Comparison of ENCODE assay signal across 25 cellular contexts in genomic region chr2:136557203-136557602, GRCh38.
DNase-seq lines count a peak whose midpoint lies in the region; ATAC-seq, FAIRE-seq and TF ChIP-seq lines count a peak whose summit lies in the region.
"Had no signal": no experiment of that assay in that cellular context is flagged by ENCODE, and none has a peak within 500 bp of the region (broad histone marks: within the 10 kb centered on the region; RNA-seq: fewer than 3 reads in every experiment).

No MANE protein-coding gene starts in this region.

- H3K36me3 Mint-ChIP-seq in stimulated activated memory B cell treated with anti-CD40 and anti-IgM and Interleukin-4, amounts not matched to agents 10 μg/mL and 1 μg/mL and 100 μg/mL, for 72 hours, result no peaks in the 10 kb centered on the region
- H3K36me3 Mint-ChIP-seq: CD14-positive monocyte; CD4-positive, alpha-beta memory T cell; CD4-positive, CD25-positive, alpha-beta regulatory T cell; CD8-positive, alpha-beta memory T cell had no signal

- POLR2A ChIA-PET in HepG2 (lab: Yijun Ruan, JAX), result no interaction called here

- H3K36me3 ChIP-seq in HepG2 (replicated peaks in 1 of 2; ENCODE audit: control insufficient read depth in 1 of 2, insufficient read depth in 2 of 2, low read length in 2 of 2) (no peaks in the 10 kb centered on the region), right lobe of liver (no peaks in the 10 kb centered on the region), MM.1S (replicated peaks; ENCODE audit: insufficient read depth, low read length) (no peaks in the 10 kb centered on the region)
- H3K36me3 ChIP-seq: BE2C, BLaER1 had no signal

- H3K27me3 Mint-ChIP-seq in stimulated activated memory B cell treated with anti-CD40 and anti-IgM and Interleukin-4, amounts not matched to agents 10 μg/mL and 1 μg/mL and 100 μg/mL, for 72 hours, result peaks cover 29% of the 10 kb centered on the region

- H3K79me2 ChIP-seq in HepG2 (ENCODE audit: insufficient read depth, low read length), result no peaks in the 10 kb centered on the region
- no peaks in the 10 kb centered on the region for H3K79me2 ChIP-seq in MM.1S (ENCODE audit: low read length)

- no peak for TF ChIP-seq CTCF in HepG2 (CRISPR knock-in tag; IDR thresholded peaks at IDR 0.05)
- TF ChIP-seq CTCF in right lobe of liver (IDR thresholded peaks at IDR 0.05), result no peak
- no peak for TF ChIP-seq CTCF in MM.1S (IDR thresholded peaks at IDR 0.05; ENCODE audit: low read length)

- no peaks in the 10 kb centered on the region for H3K9me2 ChIP-seq in MM.1S (replicated peaks; ENCODE audit: insufficient read depth, low read length)

- no peaks in the 10 kb centered on the region for H3K9me3 Mint-ChIP-seq in stimulated activated memory B cell treated with anti-CD40 and anti-IgM and Interleukin-4, amounts not matched to agents 10 μg/mL and 1 μg/mL and 100 μg/mL, for 72 hours
- H3K9me3 Mint-ChIP-seq: CD14-positive monocyte; CD8-positive, alpha-beta memory T cell had no signal

- TF ChIP-seq EP300 in HepG2 (IDR thresholded peaks at IDR 0.05; ENCODE audit: low read depth in 2 of 2, low read length in 2 of 2), result no peak
- no peak for TF ChIP-seq EP300 in HepG2 (CRISPR knock-in tag; IDR thresholded peaks at IDR 0.05; ENCODE audit: borderline replicate concordance)

- no peak overlapping the region for H2AFZ ChIP-seq in HepG2 (ENCODE audit: low read length)
- H2AFZ ChIP-seq in MM.1S (ENCODE audit: low read length), result no peak overlapping the region

- intact Hi-C loops in HepG2 (cut with micrococcal nuclease; ENCODE audit: unreplicated experiment) (no loop called here), right lobe of liver (cut with DNase I) (no loop called here)

- H3K4me3 ChIP-seq in HepG2 (replicated peaks in 1 of 3; ENCODE audit: insufficient read depth in 1 of 3, low read depth in 2 of 3, low read length in 3 of 3) (no peak overlapping the region), right lobe of liver (no peak overlapping the region), MM.1S (ENCODE audit: low read length) (no peak overlapping the region)
- H3K4me3 ChIP-seq: BLaER1, GM12878 had no signal

- H3F3A ChIP-seq in MM.1S (ENCODE audit: insufficient read depth, low read length), result no peaks in the 10 kb centered on the region

- ATAC-seq in HepG2 (no peak), right lobe of liver (no peak), HG03135 (IDR thresholded peaks at IDR 0.05; ENCODE audit: unreplicated experiment) (no peak)
- ATAC-seq in stimulated activated memory B cell treated with anti-CD40 and anti-IgM and Interleukin-4, amounts not matched to agents 10 μg/mL and 1 μg/mL and 100 μg/mL, for 72 hours, result no peak
- ATAC-seq: GM12878 had no signal

- DNase-seq in HepG2 (ENCODE audit: low spot score) (no peak), right lobe of liver (no peak), MM.1S (peak; percentile 46)
- DNase-seq: ACHN; BE2C; C1 segment of cervical spinal cord; CD4-positive, alpha-beta memory T cell; CD4-positive, CD25-positive, alpha-beta regulatory T cell; CD8-positive, alpha-beta memory T cell; COR-L47; DMS 273 treated with DMSO at 0.1 percent for 48 hours; DMS153; DMS53; DMS79; DND-41; EL; GDM1 had no signal

- CTCF ChIA-PET in HepG2 (lab: Yijun Ruan, JAX; ENCODE audit: low intra/inter-chr PET ratio, low total read pairs), result no interaction called here

- in situ Hi-C loops in HepG2 (cut with HindIII; ENCODE audit: extremely low pct_ligation_motif_present, low pct_unique_long_range_greater_than_20kb), result no loop called here

- no TSS peak for BruUV-seq in HepG2 (replicated peaks; lab: Mats Ljungman, UMichigan)

- H3K4me3 Mint-ChIP-seq in stimulated activated memory B cell treated with anti-CD40 and anti-IgM and Interleukin-4, amounts not matched to agents 10 μg/mL and 1 μg/mL and 100 μg/mL, for 72 hours, result no peak overlapping the region
- H3K4me3 Mint-ChIP-seq: CD14-positive monocyte; CD4-positive, alpha-beta memory T cell; CD4-positive, CD25-positive, alpha-beta regulatory T cell; CD8-positive, alpha-beta memory T cell had no signal

- no peak overlapping the region for H3K4me2 ChIP-seq in HepG2 (ENCODE audit: low read depth, low read length)
- no peak overlapping the region for H3K4me2 ChIP-seq in MM.1S (ENCODE audit: low read depth, low read length)
- H3K4me2 ChIP-seq: BLaER1 had no signal

- no peak for FAIRE-seq in HepG2 (lab: Jason Lieb, UNC)
- FAIRE-seq: GM12878, GM12892, GM18507 had no signal

- no peak for TF ChIP-seq RAD21 in HepG2 (CRISPR knock-in tag; IDR thresholded peaks at IDR 0.05)

- TF ChIP-seq POLR2A in HepG2 (IDR thresholded peaks at IDR 0.05; ENCODE audit: insufficient read depth in 1 of 2, low read depth in 2 of 2, low read length in 2 of 2) (no peak), right lobe of liver (IDR thresholded peaks at IDR 0.05) (no peak)

- WGBS in HepG2 (ENCODE audit: low lambda C conversion rate), result 3% methylated on average over 1 of the region's 1 CpG
- WGBS in right lobe of liver (ENCODE audit: insufficient coverage, low coverage, low lambda C conversion rate, missing lambda C conversion rate), result 29% methylated on average over 1 of the region's 1 CpG

- H3K27ac ChIP-seq in HepG2 (ENCODE audit: extremely low read length, insufficient read depth, low read length) (no peak overlapping the region), right lobe of liver (no peak overlapping the region), MM.1S (ENCODE audit: low read length) (no peak overlapping the region)
- H3K27ac ChIP-seq: 22Rv1, BLaER1 had no signal

- no peaks in the 10 kb centered on the region for H3K4me1 Mint-ChIP-seq in stimulated activated memory B cell treated with anti-CD40 and anti-IgM and Interleukin-4, amounts not matched to agents 10 μg/mL and 1 μg/mL and 100 μg/mL, for 72 hours
- H3K4me1 Mint-ChIP-seq: CD14-positive monocyte; CD4-positive, alpha-beta memory T cell; CD4-positive, CD25-positive, alpha-beta regulatory T cell; CD8-positive, alpha-beta memory T cell had no signal

- no peak overlapping the region for H3K9ac ChIP-seq in HepG2 (ENCODE audit: insufficient read depth, low read depth, low read length)
- H3K9ac ChIP-seq in MM.1S (ENCODE audit: low read length), result no peak overlapping the region
- H3K9ac ChIP-seq: BLaER1 had no signal

- H4K20me1 ChIP-seq in HepG2 (ENCODE audit: insufficient read depth, low read length) (no peaks in the 10 kb centered on the region), MM.1S (ENCODE audit: insufficient read depth, low read length) (no peaks in the 10 kb centered on the region)
- H4K20me1 ChIP-seq: BLaER1 had no signal

- H3K27ac Mint-ChIP-seq in stimulated activated memory B cell treated with anti-CD40 and anti-IgM and Interleukin-4, amounts not matched to agents 10 μg/mL and 1 μg/mL and 100 μg/mL, for 72 hours, result no peak overlapping the region
- H3K27ac Mint-ChIP-seq: CD14-positive monocyte; CD4-positive, alpha-beta memory T cell; CD4-positive, CD25-positive, alpha-beta regulatory T cell had no signal

- H3K27me3 ChIP-seq in HepG2 (ENCODE audit: control insufficient read depth in 1 of 2, insufficient read depth in 2 of 2, low read length in 2 of 2), result no peaks in the 10 kb centered on the region
- no peaks in the 10 kb centered on the region for H3K27me3 ChIP-seq in right lobe of liver
- no peaks in the 10 kb centered on the region for H3K27me3 ChIP-seq in MM.1S (replicated peaks; ENCODE audit: insufficient read depth, low read length)
- H3K27me3 ChIP-seq: BE2C, BLaER1 had no signal

- H3K9me3 ChIP-seq in HepG2 (ENCODE audit: low read length) (no peaks in the 10 kb centered on the region), right lobe of liver (no peaks in the 10 kb centered on the region), MM.1S (replicated peaks; ENCODE audit: insufficient read depth, low read length) (no peaks in the 10 kb centered on the region)
- H3K9me3 ChIP-seq: BE2C, BLaER1 had no signal

- no peaks in the 10 kb centered on the region for H3K4me1 ChIP-seq in HepG2 (ENCODE audit: insufficient read depth, low read length)
- no peaks in the 10 kb centered on the region for H3K4me1 ChIP-seq in right lobe of liver
- no peaks in the 10 kb centered on the region for H3K4me1 ChIP-seq in MM.1S (ENCODE audit: low read length)
- H3K4me1 ChIP-seq: BE2C, BLaER1 had no signal

TF ChIP-seq in HepG2, 621 proteins besides CTCF, POLR2A, EP300 and RAD21:
- peak; percentile 78 for TF ChIP-seq MAFF (IDR thresholded peaks at IDR 0.05; ENCODE audit: low read depth, low read length)
- TF ChIP-seq MAFK (conservative IDR thresholded peaks at IDR 0.05 in 1 of 2, IDR thresholded peaks at IDR 0.05 in 1 of 2; ENCODE audit: low read length in 2 of 2), result peak; percentile 60 to 82
- TF ChIP-seq ZNF614 (CRISPR knock-in tag; IDR thresholded peaks at IDR 0.05; ENCODE audit: borderline replicate concordance), result no peak
TF ChIP-seq in HepG2: peak in this region for 2.
